Comparison of ENCODE assay signal across 13 cellular contexts in the genomic region with DNA sequence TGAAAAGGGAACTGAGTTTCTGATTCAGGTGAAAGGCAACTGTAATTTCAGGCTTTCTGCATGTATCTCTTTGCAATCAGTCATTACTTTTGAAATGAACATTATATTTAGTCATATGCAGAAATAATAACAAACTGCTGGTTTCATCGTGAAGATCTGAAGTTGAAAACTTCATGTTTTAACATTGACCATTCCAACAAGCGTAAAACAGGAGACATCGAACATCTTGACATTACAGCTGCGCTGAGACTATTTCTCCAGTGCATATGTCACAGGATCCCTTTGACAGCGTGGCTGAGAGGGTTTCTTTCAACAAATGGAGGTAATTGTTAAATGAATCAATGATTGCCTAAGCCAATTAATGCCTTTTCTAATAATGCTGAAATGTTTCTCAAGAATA. TPM values are rescaled to one million over a fixed set of nuclear protein-coding genes. Genes with fewer than 3 reads are reported as not detected.
DNase-seq lines count a peak whose midpoint lies in the region; ATAC-seq and TF ChIP-seq lines count a peak whose summit lies in the region.
"Had no signal": no experiment of that assay in that cellular context is flagged by ENCODE, and none has a peak within 500 bp of the region (broad histone marks: within the 10 kb centered on the region; RNA-seq: fewer than 3 reads in every experiment).

No MANE protein-coding gene starts in this region.

- peak in 1 of 2 experiments; percentile 15 for DNase-seq in PC-9
- DNase-seq in stomach, result no peak
- DNase-seq in activated CD4-positive, alpha-beta T cell treated with anti-CD3 and anti-CD28 coated beads, Interleukin-2, amount 10 ng/mL, durations not matched to agents 7 days and 5 days, result no peak
- no peak for DNase-seq in right lobe of liver
- DNase-seq in midbrain (lab: John Stamatoyannopoulos, UW), result no peak
- DNase-seq: ACHN; Caco-2; CD4-positive, alpha-beta T cell; GOT3; H7; IMR-90 had no signal

- H3K4me1 Mint-ChIP-seq in activated CD4-positive, alpha-beta T cell treated with anti-CD3 and anti-CD28 coated beads, Interleukin-2, amount 10 ng/mL, durations not matched to agents 7 days and 5 days, result peaks cover 5% of the 10 kb centered on the region

- H3K79me2 ChIP-seq in PC-9 (ENCODE audit: low read depth), result no peaks in the 10 kb centered on the region

- H3F3A ChIP-seq in PC-9 (ENCODE audit: insufficient read depth, low read depth), result peaks cover 21% of the 10 kb centered on the region

- H3K4me3 Mint-ChIP-seq in activated CD4-positive, alpha-beta T cell treated with anti-CD3 and anti-CD28 coated beads, Interleukin-2, amount 10 ng/mL, durations not matched to agents 7 days and 5 days, result no peak overlapping the region
- H3K4me3 Mint-ChIP-seq: CD4-positive, alpha-beta T cell had no signal

- no TSS peak for BruUV-seq in PC-9 (replicated peaks; lab: Mats Ljungman, UMichigan)

- H3K9me3 ChIP-seq in PC-9 (ENCODE audit: insufficient read depth, low read depth) (no peaks in the 10 kb centered on the region), gastroesophageal sphincter (no peaks in the 10 kb centered on the region), stomach (no peaks in the 10 kb centered on the region), right lobe of liver (no peaks in the 10 kb centered on the region)
- H3K9me3 ChIP-seq: Caco-2 had no signal

- WGBS in gastroesophageal sphincter (ENCODE audit: low coverage in 1 of 2), 2 donors, result 89 to 90% methylated on average over 5 of the region's 5 CpGs
- WGBS in stomach, 5 donors, result 93 to 95% (median 95%) methylated on average over 5 of the region's 5 CpGs
- 88% methylated on average over 5 of the region's 5 CpGs for WGBS in right lobe of liver (ENCODE audit: insufficient coverage, low coverage, low lambda C conversion rate, missing lambda C conversion rate)

- H3K27me3 Mint-ChIP-seq in activated CD4-positive, alpha-beta T cell treated with anti-CD3 and anti-CD28 coated beads, Interleukin-2, amount 10 ng/mL, durations not matched to agents 7 days and 5 days, result no peaks in the 10 kb centered on the region
- H3K27me3 Mint-ChIP-seq: CD4-positive, alpha-beta T cell had no signal

- no peaks in the 10 kb centered on the region for H4K20me1 ChIP-seq in PC-9 (ENCODE audit: insufficient read depth)

- TF ChIP-seq EP300 in gastroesophageal sphincter (IDR thresholded peaks at IDR 0.05), result no peak
- no peak for TF ChIP-seq EP300 in stomach (IDR thresholded peaks at IDR 0.05)

- H3K27me3 ChIP-seq in PC-9 (ENCODE audit: insufficient read depth, low read depth) (no peaks in the 10 kb centered on the region), gastroesophageal sphincter (no peaks in the 10 kb centered on the region), stomach (no peaks in the 10 kb centered on the region), right lobe of liver (no peaks in the 10 kb centered on the region)

- ATAC-seq in gastroesophageal sphincter (no peak), right lobe of liver (no peak)
- ATAC-seq: HCT116 had no signal

- CTCF ChIA-PET in PC-9 (lab: Charles Lee), result no interaction called here
- CTCF ChIA-PET in activated CD4-positive, alpha-beta T cell treated with anti-CD3 and anti-CD28 coated beads, Interleukin-2, amount 10 ng/mL, durations not matched to agents 7 days and 5 days (lab: Charles Lee), result interaction anchor here (1.6 kb wide), 1 partner anchor 13 kb away, joined by 3 read pairs; no protein-coding TSS in a partner anchor

- H2AFZ ChIP-seq in PC-9, result no peak overlapping the region

- TF ChIP-seq CTCF in PC-9 (conservative IDR thresholded peaks at IDR 0.05) (no peak), gastroesophageal sphincter (IDR thresholded peaks at IDR 0.05) (no peak), stomach (IDR thresholded peaks at IDR 0.05) (no peak), right lobe of liver (IDR thresholded peaks at IDR 0.05) (no peak)

- H3K4me1 ChIP-seq in PC-9 (replicated peaks; ENCODE audit: insufficient read depth) (peaks cover 42% of the 10 kb centered on the region), gastroesophageal sphincter (peaks cover 3 to 27% (median 5%) of the 10 kb centered on the region in 3 donors), stomach (peaks cover 30 to 56% (median 39%) of the 10 kb centered on the region in 4 donors), right lobe of liver (peaks cover 0 to 7% (median 3%) of the 10 kb centered on the region in 4 donors)

- H3K9me3 Mint-ChIP-seq in activated CD4-positive, alpha-beta T cell treated with anti-CD3 and anti-CD28 coated beads, Interleukin-2, amount 10 ng/mL, durations not matched to agents 7 days and 5 days, result no peaks in the 10 kb centered on the region
- H3K9me3 Mint-ChIP-seq: CD4-positive, alpha-beta T cell had no signal

- H3K36me3 Mint-ChIP-seq in activated CD4-positive, alpha-beta T cell treated with anti-CD3 and anti-CD28 coated beads, Interleukin-2, amount 10 ng/mL, durations not matched to agents 7 days and 5 days (ENCODE audit: low read depth), result no peaks in the 10 kb centered on the region

- H3K9me2 ChIP-seq in PC-9 (ENCODE audit: insufficient read depth), result no peaks in the 10 kb centered on the region

- H3K27ac ChIP-seq in PC-9 (no peak overlapping the region), gastroesophageal sphincter (peak overlapping the region in 3 of 4 donors; percentile 14 to 61 (median 57)), stomach (peak overlapping the region in 4 of 5 donors; percentile 67 to 82 (median 75)), right lobe of liver (no peak overlapping the region)

- H3K4me3 ChIP-seq in PC-9 (no peak overlapping the region), gastroesophageal sphincter (no peak overlapping the region), stomach (no peak overlapping the region), right lobe of liver (no peak overlapping the region)

- intact Hi-C loops in PC-9 (cut with micrococcal nuclease; ENCODE audit: unreplicated experiment) (loop anchor here (1.0 to 5.0 kb wide), 2 partner anchors 38 to 39 kb away; partner anchors contain the start of gene ZSWIM6), stomach (cut with DNase I; ENCODE audit: low total_unique reads) (no loop called here), right lobe of liver (cut with DNase I) (no loop called here)

- H3K4me2 ChIP-seq in PC-9, result peak overlapping the region; percentile 23; the same call in 1 of the 2 replicates

- H3K36me3 ChIP-seq in PC-9 (ENCODE audit: low read depth) (no peaks in the 10 kb centered on the region), gastroesophageal sphincter (no peaks in the 10 kb centered on the region), stomach (no peaks in the 10 kb centered on the region), right lobe of liver (no peaks in the 10 kb centered on the region)

- H3K27ac Mint-ChIP-seq in activated CD4-positive, alpha-beta T cell treated with anti-CD3 and anti-CD28 coated beads, Interleukin-2, amount 10 ng/mL, durations not matched to agents 7 days and 5 days, result no peak overlapping the region
- H3K27ac Mint-ChIP-seq: CD4-positive, alpha-beta T cell had no signal

- POLR2A ChIA-PET in PC-9 (lab: Charles Lee; ENCODE audit: unreplicated experiment), result no interaction called here
- POLR2A ChIA-PET in activated CD4-positive, alpha-beta T cell treated with anti-CD3 and anti-CD28 coated beads, Interleukin-2, amount 10 ng/mL, durations not matched to agents 7 days and 5 days (lab: Charles Lee), result no interaction called here

- TF ChIP-seq POLR2A in gastroesophageal sphincter (IDR thresholded peaks at IDR 0.05) (no peak), stomach (IDR thresholded peaks at IDR 0.05) (no peak), right lobe of liver (IDR thresholded peaks at IDR 0.05) (no peak)

RNA-seq across cellular contexts. Expression of gene ZSWIM6, which starts 38.2 kb away (rescaled TPM):
- total RNA-seq in PC-9 (2021) (9.7 and 12.9 TPM in 2 replicates), gastroesophageal sphincter (10 to 100 TPM in 3 of 4 donors, 1 to 10 TPM in 1; 8.9 to 20.9 (median 12.3) TPM), stomach (10 to 100 TPM; 14.5 to 39.3 (median 24.8) TPM), right lobe of liver (1 to 10 TPM; 2.8 to 7.2 (median 4.1) TPM)
- 1 to 10 TPM; 2.9 to 4.6 (median 4.3) TPM for polyA plus RNA-seq in stomach
- 1 to 10 TPM; 3.8 to 4.3 TPM for total RNA-seq in activated CD4-positive, alpha-beta T cell treated with anti-CD3 and anti-CD28 coated beads, Interleukin-2, amount 10 ng/mL, durations not matched to agents 7 days and 5 days

Comparison
In these comparisons a context has a peak if more than half of its experiments do, and no peak if none do; other contexts are left out.
1. H3K27ac ChIP-seq: peak in gastroesophageal sphincter (3 of 4) and stomach (4 of 5); none in PC-9 (single experiment) and right lobe of liver (0 of 3).